In the genomic region with DNA sequence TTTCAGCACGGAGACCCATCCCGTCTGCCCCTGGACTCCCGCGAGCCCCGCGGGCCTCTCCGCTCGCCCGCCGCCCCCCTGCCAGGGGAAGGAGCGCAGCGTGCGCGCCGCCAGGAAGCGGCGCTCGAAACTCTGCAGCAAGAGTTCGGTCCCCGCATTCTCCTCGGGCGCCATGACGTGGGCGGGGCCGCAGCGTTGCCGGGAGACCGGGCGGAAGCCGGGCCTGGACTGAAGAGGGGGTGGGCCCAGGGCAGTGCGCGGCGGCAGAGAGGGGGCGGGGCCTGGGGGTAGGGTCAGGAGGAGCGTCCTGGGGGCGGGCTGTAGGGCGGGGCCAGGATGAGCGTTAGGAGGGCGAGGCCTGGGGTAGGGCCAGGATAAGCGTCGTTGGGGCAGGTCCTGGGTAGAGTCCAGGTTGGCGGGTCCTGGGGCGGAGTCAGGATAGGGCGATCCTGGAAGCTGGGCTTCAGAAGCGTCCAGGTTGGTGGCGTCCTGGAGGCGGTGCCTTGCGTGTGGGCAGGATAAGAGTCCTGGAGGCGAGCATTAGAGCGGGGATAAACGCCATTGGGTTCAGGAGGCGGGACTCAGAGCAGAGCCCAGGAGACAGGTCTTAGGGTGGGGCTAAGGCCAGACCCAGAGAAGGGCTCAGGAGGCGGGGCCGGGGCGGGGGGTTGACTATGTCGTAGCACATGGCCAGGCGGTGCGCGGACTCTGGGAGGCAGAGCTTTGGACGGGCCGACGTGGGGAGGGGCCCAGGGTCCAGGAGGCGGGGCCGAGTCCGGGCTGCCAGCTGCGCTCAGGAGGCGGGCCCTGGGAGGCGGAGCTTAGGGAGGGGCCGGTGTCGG, we compare ENCODE assay signal across 8 cellular contexts.
DNase-seq lines count a peak whose midpoint lies in the region; ATAC-seq and TF ChIP-seq lines count a peak whose summit lies in the region.
"Not testable (repeated sequence)": the region's sequence is repeated elsewhere in the genome, so short reads cannot be mapped to it uniquely, and the experiment has no call there.

No MANE protein-coding gene starts in this region.

- H3K4me3 ChIP-seq in ascending aorta (peak overlapping the region; percentile 75 to 97), right atrium auricular region (peak overlapping the region; percentile 57 to 87), prostate gland (peak overlapping the region; percentile 79)

- intact Hi-C loops in ascending aorta (cut with DNase I) = loop anchor here (10.0 kb wide), 1 partner anchor 350 kb away; a partner anchor contains a TSS
- intact Hi-C loops in prostate gland (cut with DNase I) = not testable (repeated sequence)

- ATAC-seq in HG02938 (IDR thresholded peaks at IDR 0.05; ENCODE audit: unreplicated experiment) = peak; percentile 96

- 2% methylated on average over 53 of the region's 70 CpGs for WGBS in prostate gland

- H3K36me3 ChIP-seq in ascending aorta (peaks cover 0 to 11% of the 10 kb centered on the region in 2 donors), right atrium auricular region (peaks cover 16% of the 10 kb centered on the region)
- not testable (repeated sequence) for H3K36me3 ChIP-seq in prostate gland

- TF ChIP-seq CTCF in GM13977 (IDR thresholded peaks at IDR 0.05; ENCODE audit: extremely low read depth, insufficient read depth, missing control alignments) (peak; percentile 10), prostate gland (IDR thresholded peaks at IDR 0.05) (peak in 2 of 4 experiments; percentile 9 to 20)
- TF ChIP-seq CTCF in ascending aorta (IDR thresholded peaks at IDR 0.05); right atrium auricular region (IDR thresholded peaks at IDR 0.05): not testable (repeated sequence)

- peaks cover 0 to 23% of the 10 kb centered on the region in 2 donors for H3K4me1 ChIP-seq in ascending aorta
- H3K4me1 ChIP-seq in right atrium auricular region = peaks cover 0 to 33% of the 10 kb centered on the region in 2 donors
- not testable (repeated sequence) for H3K4me1 ChIP-seq in prostate gland (replicated peaks)

- H3K27me3 ChIP-seq in ascending aorta; right atrium auricular region; prostate gland (replicated peaks; ENCODE audit: insufficient read depth): not testable (repeated sequence)

- not testable (repeated sequence) for TF ChIP-seq POLR2A in prostate gland (IDR thresholded peaks at IDR 0.05)

- in situ Hi-C loops in GM13977 (cut with MboI; ENCODE audit: low pct_unique_long_range_greater_than_20kb, low sequenced_read_pairs, unreplicated experiment) = not testable (repeated sequence)

- DNase-seq in GM13977 (ENCODE audit: low spot score) (peak; percentile 93), NCI-H1694 (lab: John Stamatoyannopoulos, UW) (peak; percentile 82), T-helper 22 cell (ENCODE audit: low read depth) (peak; percentile 95), ascending aorta (ENCODE audit: low spot score in 2 of 2) (peak; percentile 97 to 100), right atrium auricular region (ENCODE audit: low spot score) (peak; percentile 98), prostate gland (ENCODE audit: low spot score) (peak; percentile 99), ureter (ENCODE audit: low spot score) (peak; percentile 99)

- H3K27ac ChIP-seq in ascending aorta (peak overlapping the region; percentile 96 to 97), right atrium auricular region (peak overlapping the region; percentile 92 to 95), prostate gland (peak overlapping the region; percentile 88 to 89)

- not testable (repeated sequence) for H3K9me3 ChIP-seq in ascending aorta, right atrium auricular region, prostate gland

Comparison
In these comparisons a context has a peak if more than half of its experiments do, and no peak if none do; other contexts are left out.
1. Peak in every context shown above with its lines: DNase-seq, ATAC-seq, H3K4me3 ChIP-seq and H3K27ac ChIP-seq.